Comparison of ENCODE assay signal across 19 cellular contexts in the genomic region with DNA sequence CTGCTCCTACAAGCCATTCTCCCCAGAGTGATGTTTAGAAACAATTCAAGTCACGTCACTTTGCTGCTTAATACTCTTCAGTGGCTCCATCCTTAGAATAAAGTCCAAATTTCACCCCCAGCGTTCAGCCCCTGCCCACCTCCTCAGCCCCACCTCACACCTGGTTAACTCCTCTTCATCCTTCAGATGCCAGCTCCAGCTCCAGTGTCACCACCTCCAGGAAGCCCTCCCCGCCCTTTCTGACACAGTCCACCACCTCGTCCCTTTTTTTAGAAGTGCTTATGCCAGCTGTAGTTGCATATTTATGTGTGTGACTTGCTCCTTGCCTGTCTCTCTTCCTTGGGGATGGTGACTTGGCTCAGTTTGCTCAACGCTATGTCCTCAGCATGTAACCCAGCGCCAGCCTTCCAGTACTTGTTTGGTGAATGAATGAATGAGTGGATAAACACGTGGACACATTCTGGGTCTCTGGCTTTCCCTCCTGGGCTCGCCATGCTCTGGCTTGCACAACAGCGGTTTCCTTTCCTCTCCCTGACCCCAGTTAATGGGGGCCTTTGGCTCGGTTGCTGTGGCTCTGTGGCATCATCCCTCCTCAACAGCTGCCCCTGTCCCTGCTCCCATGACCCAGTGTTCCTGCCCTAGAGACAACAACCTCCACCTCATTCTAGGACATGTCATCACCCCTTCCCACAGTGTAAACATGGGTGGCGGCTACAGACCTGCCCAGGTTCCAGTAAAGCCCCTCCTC. TPM values are rescaled to one million over a fixed set of nuclear protein-coding genes. Genes with fewer than 3 reads are reported as not detected.
DNase-seq lines count a peak whose midpoint lies in the region; ATAC-seq and TF ChIP-seq lines count a peak whose summit lies in the region.
"Had no signal": no experiment of that assay in that cellular context is flagged by ENCODE, and none has a peak within 500 bp of the region (broad histone marks: within the 10 kb centered on the region; RNA-seq: fewer than 3 reads in every experiment).

No MANE protein-coding gene starts in this region.

- H3K4me3 Mint-ChIP-seq in glutamatergic neuron (ENCODE audit: unreplicated experiment) = peak overlapping the region; percentile 13

- H3K27ac ChIP-seq in ACC112 (ENCODE audit: low read depth, low read length) = 0 out of 2 replicates have a peak overlapping the region, but pooled peaks have one; percentile 1
- H3K27ac ChIP-seq in PC-9 = no peak overlapping the region
- H3K27ac ChIP-seq: thoracic aorta had no signal

- H3K27me3 Mint-ChIP-seq in glutamatergic neuron (ENCODE audit: unreplicated experiment) = peaks cover 12% of the 10 kb centered on the region

- peaks cover 29% of the 10 kb centered on the region for H3K4me1 ChIP-seq in ACC112 (ENCODE audit: control insufficient read depth, insufficient read depth, low read length, unreplicated experiment)
- peaks cover 35% of the 10 kb centered on the region for H3K4me1 ChIP-seq in PC-9 (replicated peaks; ENCODE audit: insufficient read depth)

- no peaks in the 10 kb centered on the region for H3K9me2 ChIP-seq in PC-9 (ENCODE audit: insufficient read depth)

- H3F3A ChIP-seq in PC-9 (ENCODE audit: insufficient read depth, low read depth) = peaks cover 9% of the 10 kb centered on the region; the same call in 1 of the 2 replicates

- TF ChIP-seq CTCF in PC-9 (conservative IDR thresholded peaks at IDR 0.05) = no peak
- no peak for TF ChIP-seq CTCF in glutamatergic neuron (IDR thresholded peaks at IDR 0.05; ENCODE audit: partially characterized antibody, unreplicated experiment)

- no peak overlapping the region for H3K4me3 ChIP-seq in ACC112 (ENCODE audit: low read depth, low read length)
- H3K4me3 ChIP-seq in PC-9 = no peak overlapping the region
- H3K4me3 ChIP-seq: thoracic aorta had no signal

- H3K79me2 ChIP-seq in ACC112 (ENCODE audit: control insufficient read depth, insufficient read depth, low read length, unreplicated experiment) (no peaks in the 10 kb centered on the region), PC-9 (ENCODE audit: low read depth) (no peaks in the 10 kb centered on the region)

- no TSS peak for BruUV-seq in PC-9 (replicated peaks; lab: Mats Ljungman, UMichigan)

- H3K27ac Mint-ChIP-seq in glutamatergic neuron (ENCODE audit: unreplicated experiment) = no peak overlapping the region

- DNase-seq in PC-9 (no peak), glutamatergic neuron (no peak), renal cortical epithelial cell (ENCODE audit: low read depth) (peak; percentile 25), OCI-M2 (lab: John Stamatoyannopoulos, UW; ENCODE audit: unreplicated experiment) (no peak), NOMO-1 (lab: John Stamatoyannopoulos, UW; ENCODE audit: unreplicated experiment in 2 of 2) (no peak), mucosa of gallbladder (ENCODE audit: low spot score) (no peak)
- DNase-seq: cortex of kidney, erythroblast, hypothalamus, left cardiac atrium, NCI-H1930, NCI-H510A treated with DMSO at 0.1 percent for 48 hours, retina had no signal

- H3K9me3 ChIP-seq in PC-9 (ENCODE audit: insufficient read depth, low read depth) = no peaks in the 10 kb centered on the region
- H3K9me3 ChIP-seq: thoracic aorta had no signal

- H4K20me1 ChIP-seq in PC-9 (ENCODE audit: insufficient read depth) = no peaks in the 10 kb centered on the region

- peaks cover 8% of the 10 kb centered on the region for H3K9me3 Mint-ChIP-seq in glutamatergic neuron (ENCODE audit: unreplicated experiment)

- POLR2A ChIA-PET in PC-9 (lab: Charles Lee; ENCODE audit: unreplicated experiment) = interaction anchor here (0.6 kb wide), 1 partner anchor 10 kb away, joined by 5 read pairs; no protein-coding TSS in a partner anchor

- no peak for ATAC-seq in GM21447 (IDR thresholded peaks at IDR 0.05; ENCODE audit: unreplicated experiment)

- H3K27me3 ChIP-seq in ACC112 (ENCODE audit: insufficient read depth, low read length) (no peaks in the 10 kb centered on the region), PC-9 (ENCODE audit: insufficient read depth, low read depth) (no peaks in the 10 kb centered on the region)

- H3K36me3 ChIP-seq in ACC112 (ENCODE audit: insufficient read depth, low read length) = no peaks in the 10 kb centered on the region
- H3K36me3 ChIP-seq in PC-9 (ENCODE audit: low read depth) = no peaks in the 10 kb centered on the region
- H3K36me3 ChIP-seq: thoracic aorta had no signal

- peaks cover 48% of the 10 kb centered on the region for H3K4me1 Mint-ChIP-seq in glutamatergic neuron (ENCODE audit: low read depth, unreplicated experiment)

- intact Hi-C loops in PC-9 (cut with micrococcal nuclease; ENCODE audit: unreplicated experiment) = no loop called here

- H2AFZ ChIP-seq in ACC112 (ENCODE audit: low read length, unreplicated experiment) = no peak overlapping the region
- H2AFZ ChIP-seq in PC-9 = no peak overlapping the region

- no peaks in the 10 kb centered on the region for H3K36me3 Mint-ChIP-seq in glutamatergic neuron (ENCODE audit: unreplicated experiment)

- CTCF ChIA-PET in PC-9 (lab: Charles Lee) = interaction anchor here (0.7 to 1.7 kb wide), 2 partner anchors 12 to 17 kb away, joined by 6 to 10 read pairs; no protein-coding TSS in a partner anchor

- peak overlapping the region; percentile 29 for H3K4me2 ChIP-seq in PC-9

RNA-seq across cellular contexts. Expression of a gene that starts 3.7 kb away (rescaled TPM):
- total RNA-seq in PC-9 (2021) (not detected in 2 replicates), glutamatergic neuron (ENCODE audit: unreplicated experiment) (2.7 TPM), renal cortical epithelial cell (2.9 and 3.0 TPM in 2 replicates), mucosa of gallbladder (0.26 TPM)
- total RNA-seq: HT-29, OCI-LY7 had no signal

RNA-seq across cellular contexts. Expression of a gene that starts 38.5 kb away (rescaled TPM):
- 65.9 and 66.5 TPM in 2 replicates for total RNA-seq in PC-9 (2021)
- 82.4 TPM for total RNA-seq in glutamatergic neuron (ENCODE audit: unreplicated experiment)
- 50.2 and 52.4 TPM in 2 replicates for total RNA-seq in renal cortical epithelial cell
- total RNA-seq in mucosa of gallbladder = 68.4 TPM

RNA-seq across cellular contexts. Expression of a gene that starts 38.9 kb away (rescaled TPM):
- total RNA-seq in PC-9 (2021) (71.2 and 72.9 TPM in 2 replicates), glutamatergic neuron (ENCODE audit: unreplicated experiment) (48.7 TPM), renal cortical epithelial cell (10.5 and 40.5 TPM in 2 replicates), mucosa of gallbladder (44.3 TPM)

RNA-seq across cellular contexts. Expression of a gene that starts 53.4 kb away (rescaled TPM):
- total RNA-seq in PC-9 (2021) = not detected in 2 replicates
- total RNA-seq in glutamatergic neuron (ENCODE audit: unreplicated experiment) = not detected
- total RNA-seq in renal cortical epithelial cell = not detected in 2 replicates
- total RNA-seq in mucosa of gallbladder = not detected
- total RNA-seq: H4, HT-29, left cardiac atrium, OCI-LY7, thoracic aorta had no signal
